Comparison of ENCODE assay signal across 33 cellular contexts in genomic region chr20:30601974-30602373, GRCh38.
"Had no signal": no experiment of that assay in that cellular context is flagged by ENCODE, and none has a peak within 500 bp of the region (broad histone marks: within the 10 kb centered on the region; RNA-seq: fewer than 3 reads in every experiment).

No MANE protein-coding gene starts in this region.

- ATAC-seq: activated CD8-positive, alpha-beta T cell treated with anti-CD3 and anti-CD28 coated beads for 36 hours; activated naive CD4-positive, alpha-beta T cell treated with anti-CD3 and anti-CD28 coated beads, Interleukin-2, amount 50 U/mL, for 72 hours; activated T-cell treated with anti-CD3 and anti-CD28 coated beads, Interleukin-2, amount 50 U/mL, for 4 hours; activated T-cell treated with anti-CD3 and anti-CD28 coated beads, Interleukin-2, amount 50 U/mL, for 72 hours; activated T-helper 17 cell treated with anti-CD3 and anti-CD28 coated beads, Interleukin-2, amount 50 U/mL, for 72 hours; body of pancreas had no signal

- H3K36me3 ChIP-seq: adrenal gland, brain microvascular endothelial cell, breast epithelium had no signal

- H3K4me1 ChIP-seq: adrenal gland, body of pancreas, breast epithelium had no signal

- DNase-seq: activated B cell treated with CpG ODN at 0.5 μM for 24 hours; activated CD4-positive, alpha-beta memory T cell treated with anti-CD3 and anti-CD28 coated beads for 36 hours; activated CD4-positive, alpha-beta T cell treated with anti-CD3 and anti-CD28 coated beads for 4 hours; activated CD4-positive, alpha-beta T cell treated with anti-CD3 and anti-CD28 coated beads, Interleukin-2, amount 10 ng/mL, durations not matched to agents 24 days and 14 days; activated CD4-positive, alpha-beta T cell treated with anti-CD3 and anti-CD28 coated beads, Interleukin-2, amount 50 U/mL, for 1 hour; activated CD4-positive, alpha-beta T cell treated with anti-CD3 and anti-CD28 coated beads, Interleukin-2, amount 50 U/mL, for 4 hours; activated CD4-positive, CD25-positive, alpha-beta regulatory T cell treated with anti-CD3 and anti-CD28 coated beads, Interleukin-2, amount 50 U/mL, for 72 hours; activated CD8-positive, alpha-beta memory T cell treated with anti-CD3 and anti-CD28 coated beads, Interleukin-2, amount 50 U/mL, for 4 hours; activated CD8-positive, alpha-beta T cell treated with anti-CD3 and anti-CD28 coated beads for 36 hours; activated effector memory CD4-positive, alpha-beta T cell treated with anti-CD3 and anti-CD28 coated beads, Interleukin-2, amount 50 U/mL, for 16 hours; activated gamma-delta T cell treated with Interleukin-2 at 50 U/mL for 16 hours; activated naive CD4-positive, alpha-beta T cell; activated naive CD4-positive, alpha-beta T cell treated with anti-CD3 and anti-CD28 coated beads for 36 hours; activated naive CD4-positive, alpha-beta T cell treated with anti-CD3 and anti-CD28 coated beads, Interleukin-2, amount 50 U/mL, for 16 hours; activated naive CD8-positive, alpha-beta T cell treated with anti-CD3 and anti-CD28 coated beads for 36 hours; activated T-cell treated with anti-CD3 and anti-CD28 coated beads for 4 hours; activated T-cell treated with anti-CD3 and anti-CD28 coated beads, Interleukin-2, amount 50 U/mL, for 1 hour; activated T-cell treated with anti-CD3 and anti-CD28 coated beads, Interleukin-2, amount 50 U/mL, for 4 hours; activated T-cell treated with anti-CD3 and anti-CD28 coated beads, Interleukin-2, amount 50 U/mL, for 72 hours; adrenal gland; amniotic stem cell; aorta; body of pancreas; brain microvascular endothelial cell; central memory CD4-positive, alpha-beta T cell; T-helper 2 cell; T-helper 9 cell had no signal

- H3K27ac ChIP-seq: adrenal gland, body of pancreas, brain microvascular endothelial cell, breast epithelium, VCaP had no signal

- FAIRE-seq: astrocyte, TTC549 had no signal

- H3K9me3 ChIP-seq: adrenal gland, body of pancreas had no signal

- H3K4me3 ChIP-seq: adrenal gland, body of pancreas, breast epithelium had no signal

- H3K27me3 ChIP-seq: adrenal gland, body of pancreas, brain microvascular endothelial cell, breast epithelium had no signal
